8 cellular contexts compared by ENCODE assay signal in genomic region chr4:38759077-38759789, GRCh38. TPM values are rescaled to one million over a fixed set of nuclear protein-coding genes. Genes with fewer than 3 reads are reported as not detected.
A peak's percentile ranks its signal among the peaks of the same experiment; 100 is the strongest.
DNase-seq lines count a peak whose midpoint lies in the region; ATAC-seq, FAIRE-seq and TF ChIP-seq lines count a peak whose summit lies in the region.

No MANE protein-coding gene starts in this region.

- no peaks in the 10 kb centered on the region for H3K9me3 ChIP-seq in CD4-positive, alpha-beta memory T cell (ENCODE audit: control insufficient read depth in 1 of 2, low read length in 2 of 2)
- H3K9me3 ChIP-seq in astrocyte (ENCODE audit: insufficient read depth, low read depth, low read length): no peaks in the 10 kb centered on the region
- no peaks in the 10 kb centered on the region for H3K9me3 ChIP-seq in right cardiac atrium (ENCODE audit: control insufficient read depth, low read length)

- TF ChIP-seq CTCF in astrocyte (IDR thresholded peaks at IDR 0.05; ENCODE audit: insufficient read depth, low read depth, low read length): peak; percentile 76

- peak; percentile 44 to 63 (median 55) for DNase-seq in CD4-positive, alpha-beta memory T cell
- DNase-seq in HTR-8/SVneo (ENCODE audit: insufficient read length, low spot score): peak; percentile 48
- DNase-seq in T-helper 9 cell: peak; percentile 49
- peak; percentile 56 for DNase-seq in astrocyte (ENCODE audit: low read depth)
- peak; percentile 56 to 78 (median 69) for DNase-seq in right cardiac atrium
- DNase-seq in sciatic nerve (ENCODE audit: low spot score): peak; percentile 85

- POLR2A ChIA-PET in CD4-positive, alpha-beta memory T cell (lab: Charles Lee; ENCODE audit: partially characterized antibody): interaction anchor here (0.7 to 2.1 kb wide), 8 partner anchors 23 to 103 kb away, joined by 3 to 13 read pairs (median 6); partner anchors contain the start of genes TLR1, TLR10 and TLR6

- H3K9ac ChIP-seq in astrocyte (ENCODE audit: low read length): peak overlapping the region; percentile 49

- H3K27me3 ChIP-seq in CD4-positive, alpha-beta memory T cell (ENCODE audit: insufficient read depth, low read length): no peaks in the 10 kb centered on the region
- H3K27me3 ChIP-seq in astrocyte (ENCODE audit: insufficient read depth, low read length): no peaks in the 10 kb centered on the region
- no peaks in the 10 kb centered on the region for H3K27me3 ChIP-seq in right cardiac atrium (ENCODE audit: control insufficient read depth, insufficient read depth)

- ATAC-seq in right cardiac atrium (peak; percentile 92 to 94), sciatic nerve (peak; percentile 97), GM21515 (IDR thresholded peaks at IDR 0.05; ENCODE audit: unreplicated experiment) (no peak), HG03460 (IDR thresholded peaks at IDR 0.05; ENCODE audit: unreplicated experiment) (no peak)

- peaks cover 5% of the 10 kb centered on the region for H3K4me1 ChIP-seq in CD4-positive, alpha-beta memory T cell (ENCODE audit: insufficient read depth, low read length)
- no peaks in the 10 kb centered on the region for H3K4me1 ChIP-seq in astrocyte (ENCODE audit: insufficient read depth, low read length)
- peaks cover 3% of the 10 kb centered on the region for H3K4me1 ChIP-seq in right cardiac atrium (ENCODE audit: control insufficient read depth, insufficient read depth, low read length)

- H3K27ac Mint-ChIP-seq in CD4-positive, alpha-beta memory T cell: peak overlapping the region in 1 of 7 donors; percentile 56
- H3K27ac Mint-ChIP-seq in astrocyte (ENCODE audit: unreplicated experiment): peak overlapping the region; percentile 47

- H3K79me2 ChIP-seq in astrocyte (ENCODE audit: insufficient read depth, low read length): no peaks in the 10 kb centered on the region

- H2AFZ ChIP-seq in astrocyte (ENCODE audit: low read depth, low read length): peak overlapping the region; percentile 64

- H3K27ac ChIP-seq in CD4-positive, alpha-beta memory T cell (ENCODE audit: low read depth, low read length): no peak overlapping the region
- H3K27ac ChIP-seq in astrocyte (ENCODE audit: low read depth, low read length) (no peak overlapping the region), right cardiac atrium (ENCODE audit: low read length) (no peak overlapping the region)

- no peaks in the 10 kb centered on the region for H3K9me3 Mint-ChIP-seq in CD4-positive, alpha-beta memory T cell
- no peaks in the 10 kb centered on the region for H3K9me3 Mint-ChIP-seq in astrocyte (ENCODE audit: unreplicated experiment)

- H3K4me3 Mint-ChIP-seq in CD4-positive, alpha-beta memory T cell: peak overlapping the region in 1 of 8 donors; percentile 39
- no peak overlapping the region for H3K4me3 Mint-ChIP-seq in astrocyte (ENCODE audit: unreplicated experiment)

- WGBS in right cardiac atrium: 8% methylated on average over 8 of the region's 8 CpGs

- CTCF ChIA-PET in CD4-positive, alpha-beta memory T cell (lab: Charles Lee; ENCODE audit: partially characterized antibody): interaction anchor here (0.5 to 11.2 kb wide), 43 partner anchors 10 to 1219 kb away, joined by 3 to 230 read pairs (median 5); partner anchors contain the start of genes TLR1, TLR10 and TLR6

- no peak for FAIRE-seq in HTR-8/SVneo (lab: Jason Lieb, UNC)
- FAIRE-seq in astrocyte (lab: Jason Lieb, UNC): no peak

- H3K27me3 Mint-ChIP-seq in CD4-positive, alpha-beta memory T cell: no peaks in the 10 kb centered on the region
- H3K27me3 Mint-ChIP-seq in astrocyte (ENCODE audit: low read depth, unreplicated experiment): no peaks in the 10 kb centered on the region

- intact Hi-C loops in CD4-positive, alpha-beta memory T cell (cut with micrococcal nuclease): loop anchor here (1.0 kb wide), 5 partner anchors 24 to 376 kb away; partner anchors contain the start of genes TLR1 and TLR6
- intact Hi-C loops in right cardiac atrium (cut with DNase I): loop anchor here in 1 of 4 donors (10.0 kb wide), 1 partner anchor 376 kb away; no protein-coding TSS in a partner anchor
- intact Hi-C loops in sciatic nerve (cut with DNase I): no loop called here

- H3K36me3 Mint-ChIP-seq in CD4-positive, alpha-beta memory T cell: no peaks in the 10 kb centered on the region
- H3K36me3 Mint-ChIP-seq in astrocyte (ENCODE audit: low read depth, unreplicated experiment): no peaks in the 10 kb centered on the region

- H4K20me1 ChIP-seq in astrocyte (ENCODE audit: insufficient read depth, low read length): no peaks in the 10 kb centered on the region

- no peak overlapping the region for H3K4me3 ChIP-seq in CD4-positive, alpha-beta memory T cell (ENCODE audit: low read length in 2 of 2)
- H3K4me3 ChIP-seq in astrocyte (ENCODE audit: insufficient read depth, low read depth, low read length) (no peak overlapping the region), right cardiac atrium (ENCODE audit: low read length) (no peak overlapping the region)

- H3K4me1 Mint-ChIP-seq in CD4-positive, alpha-beta memory T cell: peaks cover 5 to 10% (median 6%) of the 10 kb centered on the region in 4 donors
- no peaks in the 10 kb centered on the region for H3K4me1 Mint-ChIP-seq in astrocyte (ENCODE audit: low read depth, unreplicated experiment)

- H3K36me3 ChIP-seq in CD4-positive, alpha-beta memory T cell (ENCODE audit: insufficient read depth, low read length): no peaks in the 10 kb centered on the region
- H3K36me3 ChIP-seq in astrocyte (ENCODE audit: insufficient read depth, low read length): no peaks in the 10 kb centered on the region

- peak overlapping the region; percentile 67 for H3K4me2 ChIP-seq in astrocyte (ENCODE audit: low read length)

RNA-seq across cellular contexts. Expression of gene TLR10, which starts 23.6 kb away (rescaled TPM):
- under 1 TPM; 0.20 to 0.28 TPM for total RNA-seq in CD4-positive, alpha-beta memory T cell
- polyA plus RNA-seq in CD4-positive, alpha-beta memory T cell: 1 to 10 TPM in 1 of 2 donors, not detected in 1; 1.1 TPM
- total RNA-seq in astrocyte (not detected in 2 replicates), right cardiac atrium (under 1 TPM in 1 of 4 donors, not detected in 3; 0.06 TPM), sciatic nerve (1.6 TPM)
- polyA plus RNA-seq in right cardiac atrium: not detected

RNA-seq across cellular contexts. Expression of gene TLR1, which starts 45.4 kb away (rescaled TPM):
- 10 to 100 TPM; 20.6 to 24.3 TPM for total RNA-seq in CD4-positive, alpha-beta memory T cell
- 10 to 100 TPM; 16.2 to 19.2 TPM for polyA plus RNA-seq in CD4-positive, alpha-beta memory T cell
- total RNA-seq in astrocyte: 0.54 and 0.70 TPM in 2 replicates
- total RNA-seq in right cardiac atrium: 1 to 10 TPM; 5.8 to 7.4 (median 6.6) TPM
- polyA plus RNA-seq in right cardiac atrium: 1.1 TPM
- total RNA-seq in sciatic nerve: 28.9 TPM

Comparison
In these comparisons a context has a peak if more than half of its experiments do, and no peak if none do; other contexts are left out.
1. ATAC-seq: peak in right cardiac atrium (2 of 2) and sciatic nerve (single experiment); none in GM21515 (single experiment) and HG03460 (single experiment).
2. Peak in every context shown above with its lines, with median percentiles within 50 percentile points of each other: DNase-seq.